In genomic region chr2:27123302-27124150, GRCh38 we compare ENCODE assay signal across 8 cellular contexts. TPM values are rescaled to one million over a fixed set of nuclear protein-coding genes. Genes with fewer than 3 reads are reported as not detected.
DNase-seq lines count a peak whose midpoint lies in the region; ATAC-seq and TF ChIP-seq lines count a peak whose summit lies in the region.

ABHD1 (plus strand) TSS chr2:27123815; CDS start chr2:27123949, 134 bp downstream.

- H3K36me3 ChIP-seq in OCI-LY7 (ENCODE audit: insufficient read depth, low read length) (peaks cover 6% of the 10 kb centered on the region; the same call in 1 of the 2 replicates), stomach smooth muscle (ENCODE audit: control insufficient read depth in 2 of 2, insufficient read depth in 2 of 2, low read length in 2 of 2) (peaks cover 0 to under 1% of the 10 kb centered on the region in 2 donors)

- H3K27me3 ChIP-seq in stomach smooth muscle (ENCODE audit: control insufficient read depth in 1 of 2, insufficient read depth in 2 of 2, low read length in 2 of 2): peaks cover 5 to 10% of the 10 kb centered on the region in 2 donors

- no peak for ATAC-seq in GM18519 (IDR thresholded peaks at IDR 0.05; ENCODE audit: low FRiP score, unreplicated experiment)

- DNase-seq in SIG-M5 treated with dmso at 0.1 percent for 504 hours (lab: John Stamatoyannopoulos, UW; ENCODE audit: unreplicated experiment) (peak; percentile 67), SIG-M5 (lab: John Stamatoyannopoulos, UW) (no peak), OCI-LY7 (ENCODE audit: low spot score) (peak; percentile 24), fibroblast of the aortic adventitia (ENCODE audit: low read depth) (no peak), nephron progenitor cell (peak; percentile 79)
- DNase-seq in activated T-helper 1 cell treated with anti-CD3 and anti-CD28 coated beads, Interleukin-2, amount 50 U/mL, for 16 hours (ENCODE audit: low read depth in 1 of 2, low spot score in 1 of 2): peak; percentile 36 to 46

- H3K9me3 ChIP-seq in OCI-LY7 (ENCODE audit: low read length): no peaks in the 10 kb centered on the region
- H3K9me3 ChIP-seq in stomach smooth muscle (ENCODE audit: control insufficient read depth in 2 of 2, low read length in 2 of 2): no peaks in the 10 kb centered on the region

- intact Hi-C loops in OCI-LY7 (cut with micrococcal nuclease; ENCODE audit: unreplicated experiment): no loop called here

- peaks cover 60% of the 10 kb centered on the region for H3K27me3 Mint-ChIP-seq in nephron progenitor cell (ENCODE audit: low read depth, poor library complexity)

- no peak within 1 kb of the TSS for H3K27ac Mint-ChIP-seq in nephron progenitor cell

- peaks cover 22% of the 10 kb centered on the region for H3K4me1 Mint-ChIP-seq in nephron progenitor cell

- CTCF ChIA-PET in OCI-LY7 (lab: Charles Lee; ENCODE audit: unreplicated experiment): no interaction called here

- H2AFZ ChIP-seq in OCI-LY7 (ENCODE audit: low read length): no peak within 1 kb of the TSS

- H3K79me2 ChIP-seq in OCI-LY7 (ENCODE audit: insufficient read depth, low read depth, low read length): no peaks in the 10 kb centered on the region

- TF ChIP-seq CTCF in OCI-LY7 (conservative IDR thresholded peaks at IDR 0.05; ENCODE audit: low read length) (no peak), fibroblast of the aortic adventitia (IDR thresholded peaks at IDR 0.05; ENCODE audit: insufficient read depth, low read length) (no peak), nephron progenitor cell (IDR thresholded peaks at IDR 0.05) (no peak)

- H3K4me3 ChIP-seq in OCI-LY7 (ENCODE audit: low read depth, low read length, poor library complexity, severe bottlenecking) (peak within 1 kb of the TSS; percentile 26), fibroblast of the aortic adventitia (ENCODE audit: low read depth, low read length) (peak within 1 kb of the TSS; percentile 64), stomach smooth muscle (ENCODE audit: low read length in 2 of 2) (peak within 1 kb of the TSS; percentile 76 to 81)

- H3K27ac ChIP-seq in OCI-LY7 (ENCODE audit: low read depth, low read length, poor library complexity, severe bottlenecking): no peak within 1 kb of the TSS
- no peak within 1 kb of the TSS for H3K27ac ChIP-seq in stomach smooth muscle (ENCODE audit: low read length)

- POLR2A ChIA-PET in OCI-LY7 (lab: Charles Lee): interaction anchor here (0.6 to 1.1 kb wide), 3 partner anchors 20 to 52 kb away, joined by 3 read pairs; no protein-coding TSS in a partner anchor

- H3K9me3 Mint-ChIP-seq in nephron progenitor cell: peaks cover 12% of the 10 kb centered on the region

- no TSS peak for BruUV-seq in OCI-LY7 (replicated peaks; lab: Mats Ljungman, UMichigan)

- peak within 1 kb of the TSS; percentile 55 to 71 for H3K9ac ChIP-seq in stomach smooth muscle (ENCODE audit: low read length in 2 of 2)

- H4K20me1 ChIP-seq in OCI-LY7 (ENCODE audit: insufficient read depth, low read length): no peaks in the 10 kb centered on the region

- H3K4me1 ChIP-seq in OCI-LY7 (ENCODE audit: insufficient read depth, low read length, poor library complexity, severe bottlenecking) (no peaks in the 10 kb centered on the region), stomach smooth muscle (ENCODE audit: control insufficient read depth, insufficient read depth, low read length) (peaks cover 17% of the 10 kb centered on the region)

- no peaks in the 10 kb centered on the region for H3K36me3 Mint-ChIP-seq in nephron progenitor cell (ENCODE audit: low read depth)

- H3K4me3 Mint-ChIP-seq in nephron progenitor cell: peak within 1 kb of the TSS; percentile 85

- H3K4me2 ChIP-seq in OCI-LY7 (ENCODE audit: low read length): peak within 1 kb of the TSS; percentile 53; the same call in 1 of the 2 replicates

- H3K9me2 ChIP-seq in OCI-LY7 (ENCODE audit: insufficient read depth, low read length): no peaks in the 10 kb centered on the region

RNA-seq across cellular contexts. Expression of gene ABHD1, which starts in this region (rescaled TPM):
- not detected in 2 replicates for total RNA-seq in OCI-LY7 (2014; rRNA removed; shearing (Covaris generic))
- total RNA-seq in OCI-LY7 (2022) (not detected in 2 replicates), fibroblast of the aortic adventitia (ENCODE audit: low replicate concordance) (0.09 TPM in 1 of 2 replicates, not detected in the other)

Comparison
In these comparisons a context has a peak if more than half of its experiments do, and no peak if none do; other contexts are left out.
1. DNase-seq: peak in SIG-M5 treated with dmso at 0.1 percent for 504 hours (single experiment), activated T-helper 1 cell treated with anti-CD3 and anti-CD28 coated beads, Interleukin-2, amount 50 U/mL, for 16 hours (2 of 2) and nephron progenitor cell (single experiment); none in SIG-M5 (single experiment) and fibroblast of the aortic adventitia (single experiment).
2. Peak in DNase-seq, H3K4me3 ChIP-seq and H3K4me2 ChIP-seq in OCI-LY7; RNA of the gene not detected or under 1 TPM.
3. H3K4me3 ChIP-seq: peak in every context shown above with its lines; median percentile 78 in stomach smooth muscle; 64 in fibroblast of the aortic adventitia; 26 in OCI-LY7.